25 cellular contexts compared by ENCODE assay signal in genomic region chr2:97695744-97696143, GRCh38. TPM values are rescaled to one million over a fixed set of nuclear protein-coding genes. Genes with fewer than 3 reads are reported as not detected.
A peak's percentile ranks its signal among the peaks of the same experiment; 100 is the strongest.
DNase-seq lines count a peak whose midpoint lies in the region; ATAC-seq and TF ChIP-seq lines count a peak whose summit lies in the region.
"Had no signal": no experiment of that assay in that cellular context is flagged by ENCODE, and none has a peak within 500 bp of the region (broad histone marks: within the 10 kb centered on the region; RNA-seq: fewer than 3 reads in every experiment).

No MANE protein-coding gene starts in this region.

- H3K36me3 ChIP-seq in PC-3 (ENCODE audit: low read depth, low read length), result no peaks in the 10 kb centered on the region
- H3K36me3 ChIP-seq: BLaER1 treated with 17β-estradiol and CSF1 and Interleukin-3, amounts not matched to agents 10 nM and 100 nM; Peyer's patch had no signal

- H3K27ac ChIP-seq in PC-3 (ENCODE audit: low read length), result no peak overlapping the region
- H3K27ac ChIP-seq: A549; BLaER1 treated with 17β-estradiol and CSF1 and Interleukin-3, amounts not matched to agents 10 nM and 100 nM; KMS-11; Peyer's patch had no signal

- no peaks in the 10 kb centered on the region for H3K36me3 Mint-ChIP-seq in osteocyte (ENCODE audit: unreplicated experiment)
- no peaks in the 10 kb centered on the region for H3K36me3 Mint-ChIP-seq in progenitor cell of endocrine pancreas (ENCODE audit: insufficient read depth)

- no TSS peak for BruUV-seq in PC-3 (replicated peaks; lab: Mats Ljungman, UMichigan)

- H3K27ac Mint-ChIP-seq in osteocyte (ENCODE audit: unreplicated experiment) (no peak overlapping the region), progenitor cell of endocrine pancreas (no peak overlapping the region)
- H3K27ac Mint-ChIP-seq: CD4-positive, alpha-beta T cell had no signal

- no peaks in the 10 kb centered on the region for H3F3A ChIP-seq in PC-3 (ENCODE audit: low read length, unreplicated experiment)

- H3K9me3 Mint-ChIP-seq in osteocyte (ENCODE audit: unreplicated experiment) (no peaks in the 10 kb centered on the region), progenitor cell of endocrine pancreas (ENCODE audit: low read depth) (no peaks in the 10 kb centered on the region)
- H3K9me3 Mint-ChIP-seq: CD4-positive, alpha-beta T cell had no signal

- no peaks in the 10 kb centered on the region for H3K79me2 ChIP-seq in PC-3 (ENCODE audit: low read length)

- no peaks in the 10 kb centered on the region for H3K27me3 ChIP-seq in PC-3 (ENCODE audit: low read length)
- H3K27me3 ChIP-seq: BLaER1 treated with 17β-estradiol and CSF1 and Interleukin-3, amounts not matched to agents 10 nM and 100 nM; Peyer's patch had no signal

- H3K9me2 ChIP-seq in PC-3 (replicated peaks; ENCODE audit: low read length), result no peaks in the 10 kb centered on the region

- DNase-seq in GM10266 (ENCODE audit: extremely low spot score), result peak; percentile 2
- peak; percentile 8 for DNase-seq in PC-3
- peak; percentile 28 for DNase-seq in epithelial cell of esophagus (ENCODE audit: low read depth)
- peak; percentile 49 for DNase-seq in osteocyte (ENCODE audit: extremely low spot score, unreplicated experiment)
- no peak for DNase-seq in progenitor cell of endocrine pancreas (ENCODE audit: low spot score, unreplicated experiment)
- DNase-seq in DMS153 treated with DMSO at 0.1 percent for 48 hours (lab: John Stamatoyannopoulos, UW; ENCODE audit: unreplicated experiment), result no peak
- DNase-seq: AML-193; CD4-positive, alpha-beta T cell; EL; GF-D8; NCI-H1048; NCI-H1417; NCI-H1694 treated with DMSO at 0.1 percent for 48 hours; NCI-H2081 treated with DMSO at 0.1 percent for 48 hours; NCI-H2171; NCI-H226; NCI-H510A; NCI-H69; Peyer's patch; SHP77 treated with DMSO at 0.1 percent for 48 hours had no signal

- intact Hi-C loops in PC-3 (cut with micrococcal nuclease), result no loop called here

- POLR2A ChIA-PET in PC-3 (lab: Charles Lee; ENCODE audit: unreplicated experiment), result no interaction called here

- no peaks in the 10 kb centered on the region for H4K20me1 ChIP-seq in PC-3 (ENCODE audit: low read length)
- H4K20me1 ChIP-seq: BLaER1 treated with 17β-estradiol and CSF1 and Interleukin-3, amounts not matched to agents 10 nM and 100 nM had no signal

- H3K4me2 ChIP-seq in PC-3 (ENCODE audit: low read length), result no peak overlapping the region
- H3K4me2 ChIP-seq: A549, KMS-11 had no signal

- H3K4me3 Mint-ChIP-seq in osteocyte (ENCODE audit: unreplicated experiment), result no peak overlapping the region
- no peak overlapping the region for H3K4me3 Mint-ChIP-seq in progenitor cell of endocrine pancreas (ENCODE audit: low read depth)
- H3K4me3 Mint-ChIP-seq: CD4-positive, alpha-beta T cell had no signal

- no peak overlapping the region for H2AFZ ChIP-seq in PC-3 (ENCODE audit: low read length)

- no peak for ATAC-seq in PC-3
- no peak for ATAC-seq in HG03457 (IDR thresholded peaks at IDR 0.05; ENCODE audit: unreplicated experiment)
- ATAC-seq: A549 had no signal

- H3K9ac ChIP-seq in PC-3 (ENCODE audit: low read length), result no peak overlapping the region
- H3K9ac ChIP-seq: BLaER1 treated with 17β-estradiol and CSF1 and Interleukin-3, amounts not matched to agents 10 nM and 100 nM; KMS-11 had no signal

- no peak overlapping the region for H3K4me3 ChIP-seq in PC-3 (ENCODE audit: low read length)
- H3K4me3 ChIP-seq in epithelial cell of esophagus (ENCODE audit: low read length), result no peak overlapping the region
- H3K4me3 ChIP-seq: A549; BLaER1 treated with 17β-estradiol and CSF1 and Interleukin-3, amounts not matched to agents 10 nM and 100 nM; Peyer's patch had no signal

- H3K4me1 ChIP-seq in PC-3 (ENCODE audit: insufficient read depth, low read length), result 0 out of 2 replicates have a peak, but pooled peaks cover 5% of the 10 kb centered on the region
- H3K4me1 ChIP-seq: A549, Peyer's patch had no signal

- CTCF ChIA-PET in PC-3 (lab: Charles Lee), result interaction anchor here (0.7 to 1.0 kb wide), 2 partner anchors 32 to 50 kb away, joined by 3 to 8 read pairs; partner anchors contain the start of genes ACTR1B and COX5B

- peaks cover 13% of the 10 kb centered on the region for H3K4me1 Mint-ChIP-seq in osteocyte (ENCODE audit: unreplicated experiment)
- H3K4me1 Mint-ChIP-seq in progenitor cell of endocrine pancreas (ENCODE audit: low read depth), result peaks cover 10% of the 10 kb centered on the region

- H3K27me3 Mint-ChIP-seq in osteocyte (ENCODE audit: unreplicated experiment) (no peaks in the 10 kb centered on the region), progenitor cell of endocrine pancreas (no peaks in the 10 kb centered on the region)

- TF ChIP-seq CTCF in GM10266 (IDR thresholded peaks at IDR 0.05; ENCODE audit: control insufficient read depth, insufficient read depth, low read depth, missing control alignments) (no peak), PC-3 (conservative IDR thresholded peaks at IDR 0.05; ENCODE audit: low read depth, low read length) (no peak), epithelial cell of esophagus (IDR thresholded peaks at IDR 0.05; ENCODE audit: insufficient read depth, low read depth, low read length, missing control alignments) (no peak), osteocyte (IDR thresholded peaks at IDR 0.05) (no peak), progenitor cell of endocrine pancreas (IDR thresholded peaks at IDR 0.05; ENCODE audit: unreplicated experiment) (no peak)

- H3K9me3 ChIP-seq in PC-3 (ENCODE audit: low read length), result 0 out of 2 replicates have a peak, but pooled peaks cover 3% of the 10 kb centered on the region
- H3K9me3 ChIP-seq: BLaER1 treated with 17β-estradiol and CSF1 and Interleukin-3, amounts not matched to agents 10 nM and 100 nM; Peyer's patch had no signal

RNA-seq across cellular contexts. Expression of gene ZAP70, which starts 17.6 kb away (rescaled TPM):
- not detected in 2 replicates for total RNA-seq in PC-3 (2014; rRNA removed)
- total RNA-seq in osteocyte, result 0.44 and 1.1 TPM in 2 replicates
- total RNA-seq in progenitor cell of endocrine pancreas, result 2.6 and 3.8 TPM in 2 replicates
- total RNA-seq: H1 had no signal

RNA-seq across cellular contexts. Expression of gene C2orf92, which starts 26.2 kb away (rescaled TPM):
- total RNA-seq in PC-3 (2014; rRNA removed) (3.0 and 3.3 TPM in 2 replicates), osteocyte (13.7 and 15.0 TPM in 2 replicates), progenitor cell of endocrine pancreas (15.9 and 17.4 TPM in 2 replicates)

RNA-seq across cellular contexts. Expression of gene ACTR1B, which starts 31.9 kb away (rescaled TPM):
- total RNA-seq in PC-3 (2014; rRNA removed) (27.0 and 31.1 TPM in 2 replicates), osteocyte (54.4 and 56.6 TPM in 2 replicates), progenitor cell of endocrine pancreas (87.4 and 88.5 TPM in 2 replicates)

RNA-seq across cellular contexts. Expression of gene COX5B, which starts 49.9 kb away (rescaled TPM):
- total RNA-seq in PC-3 (2014; rRNA removed), result 803 and 1,015 TPM in 2 replicates
- total RNA-seq in osteocyte, result 185 and 191 TPM in 2 replicates
- 157 and 161 TPM in 2 replicates for total RNA-seq in progenitor cell of endocrine pancreas

Comparison
In these comparisons a context has a peak if more than half of its experiments do, and no peak if none do; other contexts are left out.
1. DNase-seq: peak in GM10266 (single experiment), PC-3 (single experiment), epithelial cell of esophagus (single experiment) and osteocyte (single experiment); none in progenitor cell of endocrine pancreas (single experiment) and DMS153 treated with DMSO at 0.1 percent for 48 hours (single experiment).